Comparison of ENCODE assay signal across 15 cellular contexts in genomic region chr1:204946640-204947039, GRCh38.
DNase-seq lines count a peak whose midpoint lies in the region; ATAC-seq and TF ChIP-seq lines count a peak whose summit lies in the region.
"Had no signal": no experiment of that assay in that cellular context is flagged by ENCODE, and none has a peak within 500 bp of the region (broad histone marks: within the 10 kb centered on the region; RNA-seq: fewer than 3 reads in every experiment).

No MANE protein-coding gene starts in this region.

- no peak overlapping the region for H3K4ac ChIP-seq in neuronal stem cell (ENCODE audit: low read length)

- H3K14ac ChIP-seq in neuronal stem cell (ENCODE audit: low read length) = no peak overlapping the region

- dilution Hi-C loops in mammary epithelial cell (cut with HindIII; ENCODE audit: low sequenced_read_pairs) = no loop called here

- H2BK5ac ChIP-seq in neuronal stem cell (ENCODE audit: low read length) = no peak overlapping the region

- no peak overlapping the region for H2BK12ac ChIP-seq in neuronal stem cell (ENCODE audit: low read length)

- H3K27me3 ChIP-seq in dorsolateral prefrontal cortex = no peaks in the 10 kb centered on the region
- H3K27me3 ChIP-seq in neuronal stem cell (ENCODE audit: control insufficient read depth in 3 of 3, insufficient read depth in 3 of 3, low read depth in 1 of 3, low read length in 3 of 3) = no peaks in the 10 kb centered on the region
- no peaks in the 10 kb centered on the region for H3K27me3 ChIP-seq in mammary epithelial cell (ENCODE audit: insufficient read depth, low read length)

- H3K9ac ChIP-seq in neuronal stem cell (ENCODE audit: low read depth, low read length, poor library complexity) (peak overlapping the region; percentile 50), mammary epithelial cell (ENCODE audit: insufficient read depth, low read length) (no peak overlapping the region)
- H3K9ac ChIP-seq: GM23248 had no signal

- H3K79me1 ChIP-seq in neuronal stem cell (ENCODE audit: low read depth, low read length) = no peaks in the 10 kb centered on the region

- peak overlapping the region; percentile 6 for H2BK15ac ChIP-seq in neuronal stem cell (ENCODE audit: low read length)

- no TSS peak for BruUV-seq in mammary epithelial cell (replicated peaks; lab: Mats Ljungman, UMichigan)

- no peaks in the 10 kb centered on the region for H3K79me2 ChIP-seq in mammary epithelial cell (ENCODE audit: insufficient read depth, low read length)

- DNase-seq in dorsolateral prefrontal cortex (no peak), neuronal stem cell (ENCODE audit: low spot score) (no peak), left colon (no peak), mammary epithelial cell (no peak)
- DNase-seq: Caco-2; CD4-positive, CD25-positive, alpha-beta regulatory T cell; CD8-positive, alpha-beta T cell; DMS153; DND-41; GM23248; H7; HCEC 1CT had no signal

- H4K91ac ChIP-seq in neuronal stem cell (ENCODE audit: low read depth, low read length, poor library complexity) = no peak overlapping the region

- H3K4me3 ChIP-seq in dorsolateral prefrontal cortex = no peak overlapping the region
- no peak overlapping the region for H3K4me3 ChIP-seq in neuronal stem cell (ENCODE audit: low read length in 2 of 2)
- no peak overlapping the region for H3K4me3 ChIP-seq in mammary epithelial cell (replicated peaks in 1 of 3; ENCODE audit: insufficient read depth in 1 of 3, low read depth in 2 of 3, low read length in 3 of 3)
- H3K4me3 ChIP-seq: GM23248 had no signal

- in situ Hi-C loops in mammary epithelial cell (cut with MboI; ENCODE audit: low sequenced_read_pairs in 2 of 2) = no loop called here

- CTCF ChIA-PET in mammary epithelial cell (lab: Charles Lee; ENCODE audit: low non-redundant PET) = no interaction called here

- no peak overlapping the region for H2BK120ac ChIP-seq in neuronal stem cell (ENCODE audit: low read depth, low read length)

- H3K27ac ChIP-seq in dorsolateral prefrontal cortex (peak overlapping the region in 45 of 59 donors; percentile 7 to 83 (median 64)), neuronal stem cell (replicated peaks; ENCODE audit: low read length) (no peak overlapping the region), temporal lobe (ENCODE audit: low read depth, low read length) (peak overlapping the region; percentile 54), mammary epithelial cell (ENCODE audit: insufficient read depth, low read depth, low read length) (no peak overlapping the region)
- H3K27ac ChIP-seq: C4-2B, GM23248 had no signal

- H3K18ac ChIP-seq in neuronal stem cell (ENCODE audit: low read length) = no peak overlapping the region

- intact Hi-C loops in dorsolateral prefrontal cortex (cut with DNase I) (loop anchor here in 1 of 2 donors (5.0 kb wide), 1 partner anchor 74 kb away; the partner anchor contains the start of gene NFASC), left colon (cut with DNase I, micrococcal nuclease) (no loop called here), mammary epithelial cell (cut with micrococcal nuclease) (no loop called here)

- H4K20me1 ChIP-seq in mammary epithelial cell (ENCODE audit: insufficient read depth, low read length) = no peaks in the 10 kb centered on the region

- H2AFZ ChIP-seq in neuronal stem cell (ENCODE audit: low read length) (no peak overlapping the region), mammary epithelial cell (ENCODE audit: low read depth, low read length) (no peak overlapping the region)
- H2AFZ ChIP-seq: GM23248 had no signal

- H3K36me3 ChIP-seq in neuronal stem cell (replicated peaks in 1 of 2; ENCODE audit: control insufficient read depth in 2 of 2, insufficient read depth in 2 of 2, low read length in 2 of 2) = no peaks in the 10 kb centered on the region
- no peaks in the 10 kb centered on the region for H3K36me3 ChIP-seq in mammary epithelial cell (ENCODE audit: insufficient read depth, low read length)

- no peaks in the 10 kb centered on the region for H3K9me3 ChIP-seq in neuronal stem cell (replicated peaks in 1 of 2; ENCODE audit: control insufficient read depth in 2 of 2, insufficient read depth in 1 of 2, low read depth in 1 of 2, low read length in 2 of 2)
- H3K9me3 ChIP-seq in mammary epithelial cell (replicated peaks; ENCODE audit: insufficient read depth, low read length) = no peaks in the 10 kb centered on the region
- H3K9me3 ChIP-seq: Caco-2 had no signal

- H4K8ac ChIP-seq in neuronal stem cell (ENCODE audit: low read depth, low read length) = no peak overlapping the region

- H2AK5ac ChIP-seq in neuronal stem cell (ENCODE audit: low read depth, low read length) = no peak overlapping the region

- ATAC-seq in GM18498 (IDR thresholded peaks at IDR 0.05; ENCODE audit: unreplicated experiment) (no peak), left colon (no peak)
- ATAC-seq: CD8-positive, alpha-beta T cell had no signal

- H3K4me2 ChIP-seq in neuronal stem cell (ENCODE audit: insufficient read depth, low read length, poor library complexity, severe bottlenecking) = no peak overlapping the region
- no peak overlapping the region for H3K4me2 ChIP-seq in mammary epithelial cell (ENCODE audit: insufficient read depth, low read depth, low read length)

- TF ChIP-seq CTCF in dorsolateral prefrontal cortex (IDR thresholded peaks at IDR 0.05 in 54 of 56, conservative IDR thresholded peaks at IDR 0.05 in 2 of 56; ENCODE audit: low read depth in 1 of 56, partially characterized antibody in 56 of 56) = no peak
- TF ChIP-seq CTCF in mammary epithelial cell (conservative IDR thresholded peaks at IDR 0.05 in 1 of 2, IDR thresholded peaks at IDR 0.05 in 1 of 2; ENCODE audit: extremely low read depth in 1 of 2, insufficient read depth in 1 of 2, low read depth in 1 of 2, low read length in 2 of 2) = no peak

- H3K23ac ChIP-seq in neuronal stem cell (ENCODE audit: low read depth, low read length, poor library complexity) = no peak overlapping the region

- H3K4me1 ChIP-seq in neuronal stem cell (ENCODE audit: control insufficient read depth in 2 of 2, insufficient read depth in 1 of 2, low read depth in 1 of 2, low read length in 2 of 2) = peaks cover 5 to 17% of the 10 kb centered on the region in 2 donors
- no peaks in the 10 kb centered on the region for H3K4me1 ChIP-seq in mammary epithelial cell (ENCODE audit: insufficient read depth, low read length)
- H3K4me1 ChIP-seq: Caco-2 had no signal

- no CpG with 5 or more reads among the region's 9 CpGs for WGBS in neuronal stem cell (ENCODE audit: extremely low coverage in 2 of 2, insufficient read length in 2 of 2, insufficient replicate concordance in 1 of 2), 2 donors
- WGBS in mammary epithelial cell (ENCODE audit: low coverage, missing lambda C conversion rate) = 87% methylated on average over 5 of the region's 9 CpGs

Comparison
In these comparisons a context has a peak if more than half of its experiments do, and no peak if none do; other contexts are left out.
1. H3K27ac ChIP-seq: peak in dorsolateral prefrontal cortex (45 of 59) and temporal lobe (single experiment); none in neuronal stem cell (single experiment) and mammary epithelial cell (single experiment).